In genomic region chr4:112225157-112225556, GRCh38 we compare ENCODE assay signal across 18 cellular contexts. TPM values are rescaled to one million over a fixed set of nuclear protein-coding genes. Genes with fewer than 3 reads are reported as not detected.
A peak's percentile ranks its signal among the peaks of the same experiment; 100 is the strongest.
DNase-seq lines count a peak whose midpoint lies in the region; ATAC-seq, FAIRE-seq and TF ChIP-seq lines count a peak whose summit lies in the region.
"Had no signal": no experiment of that assay in that cellular context is flagged by ENCODE, and none has a peak within 500 bp of the region (broad histone marks: within the 10 kb centered on the region; RNA-seq: fewer than 3 reads in every experiment).

No MANE protein-coding gene starts in this region.

- DNase-seq in EH (ENCODE audit: low read depth) (peak; percentile 19), IMR-90 (peak; percentile 45), fibroblast of peridontal ligament (ENCODE audit: extremely low read depth) (peak; percentile 9), osteoblast (ENCODE audit: insufficient read length, low spot score, missing footprints) (peak; percentile 66), urothelium cell line (ENCODE audit: low spot score) (no peak)
- no peak for DNase-seq in activated CD4-positive, alpha-beta T cell treated with anti-CD3 and anti-CD28 coated beads, Interleukin-2, amount 10 ng/mL, durations not matched to agents 7 days and 5 days
- DNase-seq in activated CD8-positive, alpha-beta memory T cell treated with anti-CD3 and anti-CD28 coated beads, Interleukin-2, amount 50 U/mL, for 4 hours = no peak
- DNase-seq: ACHN; C1 segment of cervical spinal cord; Calu3; CD4-positive, alpha-beta T cell; DMS 273 treated with DMSO at 0.1 percent for 48 hours; GDM1; GOT3; HCEC 1CT; HFFc6 had no signal

- H2BK5ac ChIP-seq in IMR-90 (ENCODE audit: low read depth, low read length, poor library complexity, severe bottlenecking) = no peak overlapping the region

- H4K8ac ChIP-seq in IMR-90 (ENCODE audit: low read depth in 2 of 2, low read length in 2 of 2) = peak overlapping the region in 1 of 2 experiments; percentile 11; a peak in 1 of 4 replicates

- ATAC-seq in IMR-90 (ENCODE audit: low read depth) = peak; percentile 93

- no peak overlapping the region for H3K4me3 Mint-ChIP-seq in activated CD4-positive, alpha-beta T cell treated with anti-CD3 and anti-CD28 coated beads, Interleukin-2, amount 10 ng/mL, durations not matched to agents 7 days and 5 days
- H3K4me3 Mint-ChIP-seq: B cell; CD4-positive, alpha-beta T cell; HFFc6 had no signal

- no peak overlapping the region for H3K4ac ChIP-seq in IMR-90 (ENCODE audit: low read depth, low read length)

- no peak overlapping the region for H2BK120ac ChIP-seq in IMR-90 (ENCODE audit: low read depth, low read length)

- in situ Hi-C loops in IMR-90 (cut with MboI; ENCODE audit: low sequenced_read_pairs) = no loop called here

- H3K9ac ChIP-seq in IMR-90 (ENCODE audit: low read depth, low read length) = no peak overlapping the region

- TF ChIP-seq CTCF in IMR-90 (conservative IDR thresholded peaks at IDR 0.05; ENCODE audit: low read depth, low read length) (no peak), osteoblast (IDR thresholded peaks at IDR 0.05; ENCODE audit: extremely low read depth, low read depth, low read length) (no peak)

- peaks cover 9% of the 10 kb centered on the region for H3K27me3 Mint-ChIP-seq in activated CD4-positive, alpha-beta T cell treated with anti-CD3 and anti-CD28 coated beads, Interleukin-2, amount 10 ng/mL, durations not matched to agents 7 days and 5 days

- H3K36me3 ChIP-seq in IMR-90 (ENCODE audit: control insufficient read depth, insufficient read depth, low read length) (no peaks in the 10 kb centered on the region), osteoblast (ENCODE audit: insufficient read depth, low read length) (no peaks in the 10 kb centered on the region)

- no peak overlapping the region for H2BK20ac ChIP-seq in IMR-90 (ENCODE audit: low read depth, low read length)

- H4K5ac ChIP-seq in IMR-90 (ENCODE audit: low read depth, low read length) = no peak overlapping the region

- H3K9me1 ChIP-seq in IMR-90 (ENCODE audit: insufficient read depth, low read length) = no peaks in the 10 kb centered on the region

- intact Hi-C loops in IMR-90 (cut with micrococcal nuclease) = no loop called here

- peaks cover 2% of the 10 kb centered on the region for H3K9me3 Mint-ChIP-seq in activated CD4-positive, alpha-beta T cell treated with anti-CD3 and anti-CD28 coated beads, Interleukin-2, amount 10 ng/mL, durations not matched to agents 7 days and 5 days
- H3K9me3 Mint-ChIP-seq: CD4-positive, alpha-beta T cell had no signal

- H4K91ac ChIP-seq in IMR-90 (ENCODE audit: insufficient read depth, low read depth, low read length) = no peak overlapping the region

- H3K27ac Mint-ChIP-seq in activated CD4-positive, alpha-beta T cell treated with anti-CD3 and anti-CD28 coated beads, Interleukin-2, amount 10 ng/mL, durations not matched to agents 7 days and 5 days = no peak overlapping the region
- H3K27ac Mint-ChIP-seq: B cell; CD4-positive, alpha-beta T cell; HFFc6 had no signal

- H3K23ac ChIP-seq in IMR-90 (ENCODE audit: low read depth, low read length) = no peak overlapping the region

- WGBS in IMR-90 (ENCODE audit: extremely low coverage in 2 of 2, insufficient read length in 1 of 2), 2 experiments = 67% methylated on average over 1 of the region's 4 CpGs; no CpG with 5 or more reads in 1 of the 2 experiments

- CTCF ChIA-PET in IMR-90 (lab: Yijun Ruan, JAX) = interaction anchor here (1.3 kb wide), 1 partner anchor 10 kb away, joined by 4 read pairs; no protein-coding TSS in a partner anchor
- CTCF ChIA-PET in activated CD4-positive, alpha-beta T cell treated with anti-CD3 and anti-CD28 coated beads, Interleukin-2, amount 10 ng/mL, durations not matched to agents 7 days and 5 days (lab: Charles Lee) = interaction anchor here (1.2 kb wide), 1 partner anchor 11 kb away, joined by 4 read pairs; no protein-coding TSS in a partner anchor

- BruUV-seq in IMR-90 (replicated peaks; lab: Mats Ljungman, UMichigan) = no TSS peak

- H3K14ac ChIP-seq in IMR-90 (replicated peaks; ENCODE audit: low read depth, low read length) = no peak overlapping the region

- H3K4me1 ChIP-seq in IMR-90 (ENCODE audit: control insufficient read depth, insufficient read depth, low read length) = no peaks in the 10 kb centered on the region; the same call in 1 of the 2 replicates
- peaks cover under 1% of the 10 kb centered on the region for H3K4me1 ChIP-seq in osteoblast (ENCODE audit: insufficient read depth, low read length)

- H3K27ac ChIP-seq in IMR-90 (ENCODE audit: insufficient read depth, low read length) = no peak overlapping the region
- no peak overlapping the region for H3K27ac ChIP-seq in osteoblast (ENCODE audit: low read depth, low read length)

- H3K4me2 ChIP-seq in IMR-90 (ENCODE audit: low read depth, low read length) (no peak overlapping the region), osteoblast (ENCODE audit: insufficient read depth, low read length) (no peak overlapping the region)

- H3K27me3 ChIP-seq in IMR-90 (ENCODE audit: control insufficient read depth, insufficient read depth, low read length) (no peaks in the 10 kb centered on the region), osteoblast (ENCODE audit: insufficient read depth, low read length) (no peaks in the 10 kb centered on the region)

- H3K36me3 Mint-ChIP-seq in activated CD4-positive, alpha-beta T cell treated with anti-CD3 and anti-CD28 coated beads, Interleukin-2, amount 10 ng/mL, durations not matched to agents 7 days and 5 days (ENCODE audit: low read depth) = no peaks in the 10 kb centered on the region

- dilution Hi-C loops in IMR-90 (cut with HindIII; ENCODE audit: low sequenced_read_pairs, unreplicated experiment) = no loop called here

- H3K4me3 ChIP-seq in IMR-90 (ENCODE audit: insufficient read depth, low read depth, low read length) = no peak overlapping the region
- H3K4me3 ChIP-seq in osteoblast (ENCODE audit: insufficient read depth, low read length) = no peak overlapping the region

- H2AK9ac ChIP-seq in IMR-90 (replicated peaks; ENCODE audit: low read depth, low read length, poor library complexity) = no peak overlapping the region

- H3K9me3 ChIP-seq in IMR-90 (ENCODE audit: control insufficient read depth, insufficient read depth, low read length) (no peaks in the 10 kb centered on the region), osteoblast (ENCODE audit: low read depth, low read length) (no peaks in the 10 kb centered on the region)

- H3K4me1 Mint-ChIP-seq in activated CD4-positive, alpha-beta T cell treated with anti-CD3 and anti-CD28 coated beads, Interleukin-2, amount 10 ng/mL, durations not matched to agents 7 days and 5 days = peaks cover 10% of the 10 kb centered on the region

- H3K79me1 ChIP-seq in IMR-90 (ENCODE audit: low read depth in 1 of 2, low read length in 2 of 2) = no peaks in the 10 kb centered on the region

- H2AFZ ChIP-seq in IMR-90 (replicated peaks; ENCODE audit: low read length, poor library complexity) = no peak overlapping the region
- peak overlapping the region; percentile 19 for H2AFZ ChIP-seq in osteoblast (ENCODE audit: low read length)

- H3K18ac ChIP-seq in IMR-90 (ENCODE audit: low read depth, low read length) = no peak overlapping the region

- no peaks in the 10 kb centered on the region for H3K79me2 ChIP-seq in osteoblast (ENCODE audit: insufficient read depth, low read length)

- H2BK15ac ChIP-seq in IMR-90 (ENCODE audit: low read depth, low read length) = no peak overlapping the region

- POLR2A ChIA-PET in IMR-90 (lab: Charles Lee; ENCODE audit: unreplicated experiment) = no interaction called here
- POLR2A ChIA-PET in activated CD4-positive, alpha-beta T cell treated with anti-CD3 and anti-CD28 coated beads, Interleukin-2, amount 10 ng/mL, durations not matched to agents 7 days and 5 days (lab: Charles Lee) = no interaction called here

- H4K20me1 ChIP-seq in IMR-90 (ENCODE audit: insufficient read depth, low read length) (no peaks in the 10 kb centered on the region), osteoblast (ENCODE audit: insufficient read depth, low read length) (no peaks in the 10 kb centered on the region)

- H3K56ac ChIP-seq in IMR-90 (ENCODE audit: extremely low read depth, insufficient read depth, low read length) = no peak overlapping the region

- no peak for TF ChIP-seq RAD21 in IMR-90 (IDR thresholded peaks at IDR 0.05; ENCODE audit: low read length)

- no peak for TF ChIP-seq POLR2A in IMR-90 (IDR thresholded peaks at IDR 0.05; ENCODE audit: low read depth, low read length)

- FAIRE-seq in urothelium cell line (lab: Jason Lieb, UNC) = no peak
- FAIRE-seq: GM12892 had no signal

- no peak overlapping the region for H2AK5ac ChIP-seq in IMR-90 (ENCODE audit: low read depth, low read length)

TF ChIP-seq in IMR-90, 13 proteins besides CTCF, POLR2A, EP300 and RAD21:
- TF ChIP-seq BHLHE40 (IDR thresholded peaks at IDR 0.05; ENCODE audit: low read depth, low read length) (no peak), NFE2L2 (IDR thresholded peaks at IDR 0.05; ENCODE audit: low read depth, low read length) (no peak), RCOR1 (IDR thresholded peaks at IDR 0.05; ENCODE audit: insufficient replicate concordance, low read length) (no peak), USF2 (IDR thresholded peaks at IDR 0.05; ENCODE audit: low read depth, low read length) (no peak), SMC3 (IDR thresholded peaks at IDR 0.05; ENCODE audit: low read depth, low read length) (no peak), FOS (IDR thresholded peaks at IDR 0.05; ENCODE audit: low read depth, low read length) (no peak), CEBPB (IDR thresholded peaks at IDR 0.05; ENCODE audit: low read depth, low read length) (no peak), MAZ (IDR thresholded peaks at IDR 0.05; ENCODE audit: borderline replicate concordance, low read depth, low read length) (no peak), MXI1 (IDR thresholded peaks at IDR 0.05; ENCODE audit: borderline replicate concordance, low read depth, low read length) (no peak)

RNA-seq across cellular contexts. Expression of gene AP1AR, which starts 6.4 kb away (rescaled TPM):
- total RNA-seq in IMR-90 (2012; rRNA removed) (4.7 and 8.3 TPM in 2 replicates), osteoblast (27.7 and 28.2 TPM in 2 replicates)
- polyA plus RNA-seq in IMR-90 (2012; rRNA removed) = 3.3 and 4.0 TPM in 2 replicates
- polyA plus RNA-seq in IMR-90 (2012; cell fraction: cytosol; rRNA removed) = 3.6 and 3.8 TPM in 2 replicates
- 3.3 and 5.4 TPM in 2 replicates for polyA plus RNA-seq in IMR-90 (2012; cell fraction: nucleus; rRNA removed; ENCODE audit: low replicate concordance)
- 10 to 100 TPM in 1 of 2 experiments, 1 to 10 TPM in 1; 10.0 to 10.5 TPM for total RNA-seq in activated CD4-positive, alpha-beta T cell treated with anti-CD3 and anti-CD28 coated beads, Interleukin-2, amount 10 ng/mL, durations not matched to agents 7 days and 5 days

Comparison
In these comparisons a context has a peak if more than half of its experiments do, and no peak if none do; other contexts are left out.
1. DNase-seq: peak in EH (single experiment), IMR-90 (single experiment), fibroblast of peridontal ligament (single experiment) and osteoblast (single experiment); none in activated CD4-positive, alpha-beta T cell treated with anti-CD3 and anti-CD28 coated beads, Interleukin-2, amount 10 ng/mL, durations not matched to agents 7 days and 5 days (single experiment), urothelium cell line (single experiment) and activated CD8-positive, alpha-beta memory T cell treated with anti-CD3 and anti-CD28 coated beads, Interleukin-2, amount 50 U/mL, for 4 hours (single experiment).